8 cellular contexts compared by ENCODE assay signal in genomic region chr21:26717146-26717739, GRCh38.
DNase-seq lines count a peak whose midpoint lies in the region; ATAC-seq and TF ChIP-seq lines count a peak whose summit lies in the region.

No MANE protein-coding gene starts in this region.

- intact Hi-C loops in adrenal gland (cut with DNase I) (loop anchor here (5.0 to 10.0 kb wide), 5 partner anchors 142 to 922 kb away; partner anchors contain the start of genes APP (in 2 of the 2) and CYYR1 (in 1 of the 2)), right lobe of liver (cut with DNase I) (no loop called here)

- no peak overlapping the region for H3K4me3 ChIP-seq in CD4-positive, CD25-positive, alpha-beta regulatory T cell (ENCODE audit: low read depth, low read length)
- H3K4me3 ChIP-seq in adrenal gland (no peak overlapping the region), right lobe of liver (no peak overlapping the region)

- H3K36me3 Mint-ChIP-seq in CD4-positive, CD25-positive, alpha-beta regulatory T cell = no peaks in the 10 kb centered on the region
- H3K36me3 Mint-ChIP-seq in activated naive CD8-positive, alpha-beta T cell treated with anti-CD3 and anti-CD28 coated beads for 36 hours = no peaks in the 10 kb centered on the region

- H3K27ac ChIP-seq in CD4-positive, CD25-positive, alpha-beta regulatory T cell (ENCODE audit: insufficient read depth, low read length, poor library complexity, severe bottlenecking) = no peak overlapping the region
- H3K27ac ChIP-seq in adrenal gland (no peak overlapping the region), right lobe of liver (no peak overlapping the region)

- H3K27me3 Mint-ChIP-seq in CD4-positive, CD25-positive, alpha-beta regulatory T cell = no peaks in the 10 kb centered on the region
- peaks cover 9% of the 10 kb centered on the region for H3K27me3 Mint-ChIP-seq in activated naive CD8-positive, alpha-beta T cell treated with anti-CD3 and anti-CD28 coated beads for 36 hours

- no peaks in the 10 kb centered on the region for H3K9me3 ChIP-seq in CD4-positive, CD25-positive, alpha-beta regulatory T cell (ENCODE audit: control insufficient read depth in 2 of 2, low read length in 2 of 2)
- H3K9me3 ChIP-seq in adrenal gland (replicated peaks in 1 of 3) = no peaks in the 10 kb centered on the region
- H3K9me3 ChIP-seq in right lobe of liver = no peaks in the 10 kb centered on the region

- H3K4me1 Mint-ChIP-seq in CD4-positive, CD25-positive, alpha-beta regulatory T cell = no peaks in the 10 kb centered on the region
- H3K4me1 Mint-ChIP-seq in activated naive CD8-positive, alpha-beta T cell treated with anti-CD3 and anti-CD28 coated beads for 36 hours = no peaks in the 10 kb centered on the region

- DNase-seq in CD4-positive, CD25-positive, alpha-beta regulatory T cell = peak in 2 of 3 donors; percentile 14 to 23
- DNase-seq in Kasumi-1 (lab: John Stamatoyannopoulos, UW) (peak; percentile 49 to 71), adrenal gland (no peak), right lobe of liver (no peak)
- no peak for DNase-seq in activated naive CD8-positive, alpha-beta T cell treated with anti-CD3 and anti-CD28 coated beads for 36 hours
- DNase-seq in activated effector memory CD4-positive, alpha-beta T cell treated with Interleukin-2 at 50 U/mL for 16 hours = no peak
- no peak for DNase-seq in stimulated activated CD4-positive, alpha-beta T cell treated with anti-CD3 and anti-CD28 coated beads, Interleukin-2, amount 100 ng/mL, for 24 hours
- DNase-seq in activated CD4-positive, alpha-beta T cell treated with anti-CD3 and anti-CD28 coated beads for 4 hours = no peak

- H3K27me3 ChIP-seq in CD4-positive, CD25-positive, alpha-beta regulatory T cell (ENCODE audit: control insufficient read depth, insufficient read depth, low read length) = peaks cover 3% of the 10 kb centered on the region
- H3K27me3 ChIP-seq in adrenal gland = no peaks in the 10 kb centered on the region
- no peaks in the 10 kb centered on the region for H3K27me3 ChIP-seq in right lobe of liver

- ATAC-seq in CD4-positive, CD25-positive, alpha-beta regulatory T cell (ENCODE audit: low read depth in 2 of 2) = no peak
- ATAC-seq in right lobe of liver = peak in 2 of 4 donors; percentile 39 to 42

- TF ChIP-seq POLR2A in adrenal gland (IDR thresholded peaks at IDR 0.05) (no peak), right lobe of liver (IDR thresholded peaks at IDR 0.05) (no peak)

- no peaks in the 10 kb centered on the region for H3K36me3 ChIP-seq in CD4-positive, CD25-positive, alpha-beta regulatory T cell (ENCODE audit: control insufficient read depth, insufficient read depth, low read length)
- H3K36me3 ChIP-seq in adrenal gland (replicated peaks in 1 of 2) = no peaks in the 10 kb centered on the region
- no peaks in the 10 kb centered on the region for H3K36me3 ChIP-seq in right lobe of liver

- H3K9me3 Mint-ChIP-seq in CD4-positive, CD25-positive, alpha-beta regulatory T cell = peaks cover 0 to 1% (median 0%) of the 10 kb centered on the region in 7 donors
- no peaks in the 10 kb centered on the region for H3K9me3 Mint-ChIP-seq in activated naive CD8-positive, alpha-beta T cell treated with anti-CD3 and anti-CD28 coated beads for 36 hours

- no peaks in the 10 kb centered on the region for H3K4me1 ChIP-seq in CD4-positive, CD25-positive, alpha-beta regulatory T cell (ENCODE audit: control insufficient read depth, insufficient read depth, low read length, poor library complexity, severe bottlenecking)
- H3K4me1 ChIP-seq in adrenal gland (replicated peaks in 1 of 2) (peaks cover 6 to 26% of the 10 kb centered on the region in 2 donors), right lobe of liver (no peaks in the 10 kb centered on the region)

- TF ChIP-seq CTCF in adrenal gland (IDR thresholded peaks at IDR 0.05) = peak; percentile 53 to 78 (median 62)
- peak; percentile 54 to 61 (median 57) for TF ChIP-seq CTCF in right lobe of liver (IDR thresholded peaks at IDR 0.05)

- H3K27ac Mint-ChIP-seq in CD4-positive, CD25-positive, alpha-beta regulatory T cell = no peak overlapping the region
- no peak overlapping the region for H3K27ac Mint-ChIP-seq in activated naive CD8-positive, alpha-beta T cell treated with anti-CD3 and anti-CD28 coated beads for 36 hours

- WGBS in adrenal gland, 4 donors = 11 to 18% (median 15%) methylated on average over 5 of the region's 5 CpGs
- 11% methylated on average over 5 of the region's 5 CpGs for WGBS in right lobe of liver (ENCODE audit: insufficient coverage, low coverage, low lambda C conversion rate, missing lambda C conversion rate)

- H3K4me3 Mint-ChIP-seq in CD4-positive, CD25-positive, alpha-beta regulatory T cell = no peak overlapping the region
- H3K4me3 Mint-ChIP-seq in activated naive CD8-positive, alpha-beta T cell treated with anti-CD3 and anti-CD28 coated beads for 36 hours = no peak overlapping the region

Comparison
In these comparisons a context has a peak if more than half of its experiments do, and no peak if none do; other contexts are left out.
1. DNase-seq: peak in CD4-positive, CD25-positive, alpha-beta regulatory T cell (2 of 3) and Kasumi-1 (2 of 2); none in adrenal gland (0 of 7), right lobe of liver (0 of 3), activated naive CD8-positive, alpha-beta T cell treated with anti-CD3 and anti-CD28 coated beads for 36 hours (single experiment), activated effector memory CD4-positive, alpha-beta T cell treated with Interleukin-2 at 50 U/mL for 16 hours (single experiment), stimulated activated CD4-positive, alpha-beta T cell treated with anti-CD3 and anti-CD28 coated beads, Interleukin-2, amount 100 ng/mL, for 24 hours (0 of 2) and activated CD4-positive, alpha-beta T cell treated with anti-CD3 and anti-CD28 coated beads for 4 hours (0 of 2).
2. intact Hi-C loops: an anchor here in adrenal gland (5.0 to 10.0 kb wide); none called in right lobe of liver.